Comparison of ENCODE assay signal across 19 cellular contexts in genomic region chr17:229130-229944, GRCh38. TPM values are rescaled to one million over a fixed set of nuclear protein-coding genes. Genes with fewer than 3 reads are reported as not detected.
DNase-seq lines count a peak whose midpoint lies in the region; ATAC-seq, FAIRE-seq and TF ChIP-seq lines count a peak whose summit lies in the region.
"Had no signal": no experiment of that assay in that cellular context is flagged by ENCODE, and none has a peak within 500 bp of the region (broad histone marks: within the 10 kb centered on the region; RNA-seq: fewer than 3 reads in every experiment).

No MANE protein-coding gene starts in this region.

- H3K9me3 ChIP-seq in astrocyte (ENCODE audit: insufficient read depth, low read depth, low read length) (no peaks in the 10 kb centered on the region), WERI-Rb-1 (ENCODE audit: severe bottlenecking) (no peaks in the 10 kb centered on the region)

- DNase-seq in CD14-positive monocyte (ENCODE audit: low spot score), result peak; percentile 32
- peak; percentile 7 for DNase-seq in astrocyte (ENCODE audit: low read depth)
- DNase-seq in left cardiac atrium, result peak; percentile 20
- peak; percentile 76 for DNase-seq in posterior vena cava (ENCODE audit: low spot score)
- no peak for DNase-seq in activated effector memory CD4-positive, alpha-beta T cell treated with Interleukin-2 at 50 U/mL for 16 hours
- DNase-seq in WERI-Rb-1, result no peak
- no peak for DNase-seq in AG20443 (ENCODE audit: low spot score)
- no peak for DNase-seq in NCI-H2196 (lab: John Stamatoyannopoulos, UW; ENCODE audit: unreplicated experiment)
- DNase-seq: activated CD4-positive, alpha-beta memory T cell treated with anti-CD3 and anti-CD28 coated beads, Interleukin-2, amount 10 ng/mL, durations not matched to agents 7 days and 5 days; activated naive CD4-positive, alpha-beta T cell treated with anti-CD3 and anti-CD28 coated beads, Interleukin-2, amount 10 ng/mL, durations not matched to agents 7 days and 5 days; cortex of kidney; DND-41; foreskin fibroblast; hippocampal formation; midbrain; NCI-H1092 treated with DMSO at 0.1 percent for 48 hours; NCI-H2107; NCI-H526; stimulated activated CD4-positive, alpha-beta T cell treated with anti-CD3 and anti-CD28 coated beads, Interleukin-15, amount 100 ng/mL, for 24 hours had no signal

- no peaks in the 10 kb centered on the region for H4K20me1 ChIP-seq in astrocyte (ENCODE audit: insufficient read depth, low read length)

- no peaks in the 10 kb centered on the region for H3K36me3 Mint-ChIP-seq in CD14-positive monocyte
- H3K36me3 Mint-ChIP-seq in astrocyte (ENCODE audit: low read depth, unreplicated experiment), result no peaks in the 10 kb centered on the region
- H3K36me3 Mint-ChIP-seq: activated naive CD4-positive, alpha-beta T cell treated with anti-CD3 and anti-CD28 coated beads, Interleukin-2, amount 10 ng/mL, durations not matched to agents 7 days and 5 days had no signal

- H2AFZ ChIP-seq in astrocyte (ENCODE audit: low read depth, low read length), result no peak overlapping the region

- no peak for FAIRE-seq in astrocyte (lab: Jason Lieb, UNC)

- H3K9ac ChIP-seq in astrocyte (ENCODE audit: low read length), result no peak overlapping the region

- H3K27me3 Mint-ChIP-seq in CD14-positive monocyte (ENCODE audit: low read depth in 3 of 3) (peaks cover 4 to 10% (median 10%) of the 10 kb centered on the region in 3 donors), astrocyte (ENCODE audit: low read depth, unreplicated experiment) (peaks cover 24% of the 10 kb centered on the region)
- H3K27me3 Mint-ChIP-seq: activated CD4-positive, alpha-beta memory T cell treated with anti-CD3 and anti-CD28 coated beads, Interleukin-2, amount 10 ng/mL, durations not matched to agents 7 days and 5 days; activated naive CD4-positive, alpha-beta T cell treated with anti-CD3 and anti-CD28 coated beads, Interleukin-2, amount 10 ng/mL, durations not matched to agents 7 days and 5 days had no signal

- TF ChIP-seq CTCF in CD14-positive monocyte (IDR thresholded peaks at IDR 0.05), result no peak
- no peak for TF ChIP-seq CTCF in astrocyte (IDR thresholded peaks at IDR 0.05; ENCODE audit: insufficient read depth, low read depth, low read length)
- no peak for TF ChIP-seq CTCF in WERI-Rb-1 (IDR thresholded peaks at IDR 0.05; ENCODE audit: low read depth, low read length)

- H3K27me3 ChIP-seq in astrocyte (ENCODE audit: insufficient read depth, low read length), result no peaks in the 10 kb centered on the region
- no peaks in the 10 kb centered on the region for H3K27me3 ChIP-seq in WERI-Rb-1 (ENCODE audit: insufficient read depth, low read depth, severe bottlenecking)

- H3K4me2 ChIP-seq in astrocyte (ENCODE audit: low read length), result peak overlapping the region; percentile 46

- peaks cover 16% of the 10 kb centered on the region for H3K4me1 Mint-ChIP-seq in CD14-positive monocyte
- peaks cover 7% of the 10 kb centered on the region for H3K4me1 Mint-ChIP-seq in astrocyte (ENCODE audit: low read depth, unreplicated experiment)
- H3K4me1 Mint-ChIP-seq: activated CD4-positive, alpha-beta memory T cell treated with anti-CD3 and anti-CD28 coated beads, Interleukin-2, amount 10 ng/mL, durations not matched to agents 7 days and 5 days; activated naive CD4-positive, alpha-beta T cell treated with anti-CD3 and anti-CD28 coated beads, Interleukin-2, amount 10 ng/mL, durations not matched to agents 7 days and 5 days had no signal

- ATAC-seq in left cardiac atrium, result no peak

- peaks cover 6% of the 10 kb centered on the region for H3K4me1 ChIP-seq in astrocyte (ENCODE audit: insufficient read depth, low read length)

- no peak overlapping the region for H3K4me3 ChIP-seq in astrocyte (ENCODE audit: insufficient read depth, low read depth, low read length)
- no peak overlapping the region for H3K4me3 ChIP-seq in WERI-Rb-1 (ENCODE audit: low read depth, low read length)

- no peaks in the 10 kb centered on the region for H3K36me3 ChIP-seq in astrocyte (ENCODE audit: insufficient read depth, low read length)
- H3K36me3 ChIP-seq in WERI-Rb-1, result no peaks in the 10 kb centered on the region

- H3K4me3 Mint-ChIP-seq in CD14-positive monocyte (no peak overlapping the region), astrocyte (ENCODE audit: unreplicated experiment) (peak overlapping the region; percentile 37)
- H3K4me3 Mint-ChIP-seq: activated CD4-positive, alpha-beta memory T cell treated with anti-CD3 and anti-CD28 coated beads, Interleukin-2, amount 10 ng/mL, durations not matched to agents 7 days and 5 days; activated naive CD4-positive, alpha-beta T cell treated with anti-CD3 and anti-CD28 coated beads, Interleukin-2, amount 10 ng/mL, durations not matched to agents 7 days and 5 days had no signal

- H3K27ac Mint-ChIP-seq in CD14-positive monocyte (peak overlapping the region in 1 of 7 donors; percentile 37), astrocyte (ENCODE audit: unreplicated experiment) (no peak overlapping the region)
- H3K27ac Mint-ChIP-seq: activated CD4-positive, alpha-beta memory T cell treated with anti-CD3 and anti-CD28 coated beads, Interleukin-2, amount 10 ng/mL, durations not matched to agents 7 days and 5 days; activated naive CD4-positive, alpha-beta T cell treated with anti-CD3 and anti-CD28 coated beads, Interleukin-2, amount 10 ng/mL, durations not matched to agents 7 days and 5 days had no signal

- H3K27ac ChIP-seq in astrocyte (ENCODE audit: low read depth, low read length), result no peak overlapping the region
- no peak overlapping the region for H3K27ac ChIP-seq in WERI-Rb-1

- intact Hi-C loops in CD14-positive monocyte (cut with micrococcal nuclease), result loop anchor here in 1 of 2 donors (10.0 kb wide), 1 partner anchor 1195 kb away; no protein-coding TSS in a partner anchor
- intact Hi-C loops in left cardiac atrium (cut with DNase I), result no loop called here
- intact Hi-C loops in posterior vena cava (cut with DNase I), result no loop called here

- no peaks in the 10 kb centered on the region for H3K79me2 ChIP-seq in astrocyte (ENCODE audit: insufficient read depth, low read length)

- H3K9me3 Mint-ChIP-seq in CD14-positive monocyte, result peaks cover 7 to 16% (median 12%) of the 10 kb centered on the region in 7 donors
- H3K9me3 Mint-ChIP-seq in astrocyte (ENCODE audit: unreplicated experiment), result peaks cover 2% of the 10 kb centered on the region
- H3K9me3 Mint-ChIP-seq: activated CD4-positive, alpha-beta memory T cell treated with anti-CD3 and anti-CD28 coated beads, Interleukin-2, amount 10 ng/mL, durations not matched to agents 7 days and 5 days; activated naive CD4-positive, alpha-beta T cell treated with anti-CD3 and anti-CD28 coated beads, Interleukin-2, amount 10 ng/mL, durations not matched to agents 7 days and 5 days had no signal

RNA-seq across cellular contexts. Expression of gene DOC2B, which starts 47.9 kb away (rescaled TPM):
- under 1 TPM in 1 of 2 donors, not detected in 1; 0.02 TPM for polyA plus RNA-seq in CD14-positive monocyte
- total RNA-seq in astrocyte, result 0.11 and 0.17 TPM in 2 replicates
- total RNA-seq in left cardiac atrium, result 10 to 100 TPM in 1 of 2 donors, 1 to 10 TPM in 1; 6.8 to 16.4 TPM
- 10 to 100 TPM; 11.9 to 18.5 TPM for total RNA-seq in posterior vena cava
- total RNA-seq: activated CD4-positive, alpha-beta memory T cell treated with anti-CD3 and anti-CD28 coated beads, Interleukin-2, amount 10 ng/mL, durations not matched to agents 7 days and 5 days had no signal

Comparison
In these comparisons a context has a peak if more than half of its experiments do, and no peak if none do; other contexts are left out.
1. DNase-seq: peak in CD14-positive monocyte (single experiment), astrocyte (single experiment), left cardiac atrium (single experiment) and posterior vena cava (single experiment); none in activated effector memory CD4-positive, alpha-beta T cell treated with Interleukin-2 at 50 U/mL for 16 hours (single experiment), WERI-Rb-1 (single experiment), AG20443 (single experiment) and NCI-H2196 (single experiment).